Comparison of ENCODE assay signal across 8 cellular contexts in genomic region chr22:39519681-39520053, GRCh38. TPM values are rescaled to one million over a fixed set of nuclear protein-coding genes. Genes with fewer than 3 reads are reported as not detected.
DNase-seq lines count a peak whose midpoint lies in the region; ATAC-seq, FAIRE-seq and TF ChIP-seq lines count a peak whose summit lies in the region.

No MANE protein-coding gene starts in this region.

- H3K36me3 ChIP-seq in iPS-18a (ENCODE audit: control insufficient read depth, low read depth, low read length): peaks cover 55% of the 10 kb centered on the region
- H3K36me3 ChIP-seq in small intestine (ENCODE audit: control insufficient read depth in 2 of 2, insufficient read depth in 2 of 2, low read length in 2 of 2): peaks cover 9 to 21% of the 10 kb centered on the region in 2 donors

- peaks cover 11% of the 10 kb centered on the region for H3K4me1 ChIP-seq in iPS-18a (ENCODE audit: control insufficient read depth, low read depth, low read length)
- H3K4me1 ChIP-seq in small intestine (ENCODE audit: control insufficient read depth in 2 of 2, insufficient read depth in 1 of 2, low read depth in 1 of 2, low read length in 1 of 2): no peaks in the 10 kb centered on the region

- peak overlapping the region; percentile 99 for H3K9ac ChIP-seq in iPS-18a (ENCODE audit: low read length)

- H3K27ac ChIP-seq in iPS-18a (ENCODE audit: low read length) (peak overlapping the region; percentile 70), small intestine (ENCODE audit: low read depth in 1 of 2, low read length in 1 of 2) (peak overlapping the region; percentile 86 to 97)

- H3K4me3 ChIP-seq in iPS-18a (ENCODE audit: low read length) (peak overlapping the region; percentile 99), small intestine (ENCODE audit: low read depth in 1 of 2, low read length in 2 of 2) (peak overlapping the region; percentile 69 to 96)

- no peaks in the 10 kb centered on the region for H3K9me3 ChIP-seq in iPS-18a (ENCODE audit: control insufficient read depth, low read depth, low read length)
- no peaks in the 10 kb centered on the region for H3K9me3 ChIP-seq in small intestine (ENCODE audit: control insufficient read depth, low read depth)

- TF ChIP-seq POLR2A in H54 (IDR thresholded peaks at IDR 0.05; ENCODE audit: low read depth, low read length): 0 out of 2 replicates have a peak, but pooled peaks have one; percentile 16

- DNase-seq in NCI-H748 (lab: John Stamatoyannopoulos, UW; ENCODE audit: unreplicated experiment) (peak; percentile 58), NCI-H748 treated with DMSO at 0.1 percent for 48 hours (lab: John Stamatoyannopoulos, UW) (no peak), H54 (ENCODE audit: insufficient read length, low spot score) (no peak), NCI-H1092 (lab: John Stamatoyannopoulos, UW) (peak; percentile 62), astrocyte of the hippocampus (ENCODE audit: low read depth, low spot score) (peak; percentile 80), small intestine (peak; percentile 60)

- WGBS in small intestine, 3 donors: 0 to 1% (median 0%) methylated on average over 25 to 32 of the region's 32 CpGs

- no peak for ATAC-seq in HG02610 (IDR thresholded peaks at IDR 0.05; ENCODE audit: unreplicated experiment)

- peaks cover 34% of the 10 kb centered on the region for H3K27me3 ChIP-seq in iPS-18a (ENCODE audit: control insufficient read depth, insufficient read depth, low read length)
- no peaks in the 10 kb centered on the region for H3K27me3 ChIP-seq in small intestine (ENCODE audit: control insufficient read depth in 2 of 2, insufficient read depth in 2 of 2, low read length in 2 of 2)

- FAIRE-seq in H54 (lab: Jason Lieb, UNC) (no peak), small intestine (lab: Jason Lieb, UNC) (no peak)

RNA-seq across cellular contexts. Expression of gene ATF4, which starts 0.7 kb away (rescaled TPM):
- 100 to 1,000 TPM; 471 to 709 (median 539) TPM for polyA plus RNA-seq in small intestine

RNA-seq across cellular contexts. Expression of gene RPS19BP1, which starts 12.9 kb away (rescaled TPM):
- 100 to 1,000 TPM; 179 to 186 (median 183) TPM for polyA plus RNA-seq in small intestine

RNA-seq across cellular contexts. Expression of gene MIEF1, which starts 17.6 kb away (rescaled TPM):
- polyA plus RNA-seq in small intestine: 10 to 100 TPM; 12.2 to 22.1 (median 15.4) TPM

RNA-seq across cellular contexts. Expression of gene CACNA1I, which starts 50.9 kb away (rescaled TPM):
- under 1 TPM in 2 of 3 donors, not detected in 1; under 0.01 to 0.18 TPM for polyA plus RNA-seq in small intestine

Comparison
In these comparisons a context has a peak if more than half of its experiments do, and no peak if none do; other contexts are left out.
1. DNase-seq: peak in NCI-H748 (single experiment), NCI-H1092 (single experiment), astrocyte of the hippocampus (single experiment) and small intestine (single experiment); none in NCI-H748 treated with DMSO at 0.1 percent for 48 hours (single experiment) and H54 (single experiment).